25 cellular contexts compared by ENCODE assay signal in the genomic region with DNA sequence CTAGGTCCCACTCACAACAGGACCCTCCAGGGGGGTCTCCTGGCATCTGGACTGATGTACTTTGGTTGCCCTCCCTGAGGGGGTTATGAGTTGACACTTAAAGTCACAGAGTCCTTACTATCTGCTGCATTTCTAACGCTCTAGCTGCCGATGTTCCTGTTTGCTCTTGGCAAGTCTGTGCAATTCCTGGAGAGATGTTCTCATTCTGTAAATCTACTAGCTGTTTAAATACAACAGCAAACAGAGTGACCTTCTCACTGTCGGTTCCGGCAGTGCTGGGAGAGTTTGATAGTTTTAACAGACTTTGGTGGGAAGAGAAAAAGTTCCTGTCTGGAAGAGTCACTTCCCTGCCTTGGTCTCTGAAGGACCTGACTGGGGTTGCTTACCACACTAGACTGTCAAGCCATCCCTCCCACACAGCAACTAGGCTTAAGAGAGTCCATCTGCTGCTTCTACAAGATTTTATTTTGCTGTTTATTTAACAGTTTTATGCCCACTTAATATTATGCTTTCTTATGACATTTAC.
A peak's percentile ranks its signal among the peaks of the same experiment; 100 is the strongest.
DNase-seq lines count a peak whose midpoint lies in the region; ATAC-seq, FAIRE-seq and TF ChIP-seq lines count a peak whose summit lies in the region.
"Had no signal": no experiment of that assay in that cellular context is flagged by ENCODE, and none has a peak within 500 bp of the region (broad histone marks: within the 10 kb centered on the region; RNA-seq: fewer than 3 reads in every experiment).

No MANE protein-coding gene starts in this region.

- H3K4me3 ChIP-seq in right lobe of liver (no peak overlapping the region), HepG2 (replicated peaks in 1 of 3; ENCODE audit: insufficient read depth in 1 of 3, low read depth in 2 of 3, low read length in 3 of 3) (no peak overlapping the region), smooth muscle cell (no peak overlapping the region)
- H3K4me3 ChIP-seq: A549; BLaER1 treated with 17β-estradiol and CSF1 and Interleukin-3, amounts not matched to agents 10 nM and 100 nM; GM23338 had no signal

- H3K36me3 Mint-ChIP-seq in activated T-cell treated with anti-CD3 and anti-CD28 coated beads, Interleukin-2, amount 50 U/mL, for 4 hours (ENCODE audit: insufficient read depth): no peaks in the 10 kb centered on the region
- H3K36me3 Mint-ChIP-seq: CD14-positive monocyte; CD8-positive, alpha-beta memory T cell had no signal

- CTCF ChIA-PET in HepG2 (lab: Yijun Ruan, JAX; ENCODE audit: low intra/inter-chr PET ratio, low total read pairs): no interaction called here

- intact Hi-C loops in right lobe of liver (cut with DNase I) (loop anchor here in 1 of 2 donors (10.0 kb wide), 1 partner anchor 227 kb away; no protein-coding TSS in a partner anchor), HepG2 (cut with micrococcal nuclease; ENCODE audit: unreplicated experiment) (no loop called here)

- TF ChIP-seq CTCF in right lobe of liver (IDR thresholded peaks at IDR 0.05) (no peak), HepG2 (CRISPR knock-in tag; IDR thresholded peaks at IDR 0.05) (no peak), smooth muscle cell (IDR thresholded peaks at IDR 0.05; ENCODE audit: borderline replicate concordance, insufficient read depth, poor library complexity, severe bottlenecking) (no peak)

- H3K79me2 ChIP-seq in HepG2 (ENCODE audit: insufficient read depth, low read length) (no peaks in the 10 kb centered on the region), smooth muscle cell (ENCODE audit: low read depth) (no peaks in the 10 kb centered on the region)

- H3K4me2 ChIP-seq in HepG2 (ENCODE audit: low read depth, low read length): no peak overlapping the region
- H3K4me2 ChIP-seq in smooth muscle cell: no peak overlapping the region
- H3K4me2 ChIP-seq: A549; BLaER1 treated with 17β-estradiol and CSF1 and Interleukin-3, amounts not matched to agents 10 nM and 100 nM; GM23338 had no signal

- no peaks in the 10 kb centered on the region for H3K4me1 Mint-ChIP-seq in activated T-cell treated with anti-CD3 and anti-CD28 coated beads, Interleukin-2, amount 50 U/mL, for 4 hours (ENCODE audit: low read depth)
- H3K4me1 Mint-ChIP-seq: CD14-positive monocyte; CD8-positive, alpha-beta memory T cell had no signal

- TF ChIP-seq EP300 in HepG2 (IDR thresholded peaks at IDR 0.05; ENCODE audit: low read depth in 2 of 2, low read length in 2 of 2) (no peak), HepG2 (CRISPR knock-in tag; IDR thresholded peaks at IDR 0.05; ENCODE audit: borderline replicate concordance) (no peak)

- POLR2A ChIA-PET in HepG2 (lab: Yijun Ruan, JAX): no interaction called here

- TF ChIP-seq RAD21 in HepG2 (CRISPR knock-in tag; IDR thresholded peaks at IDR 0.05): no peak

- WGBS in right lobe of liver (ENCODE audit: insufficient coverage, low coverage, low lambda C conversion rate, missing lambda C conversion rate): 28% methylated on average over 4 of the region's 4 CpGs
- WGBS in HepG2 (ENCODE audit: low lambda C conversion rate): 2% methylated on average over 4 of the region's 4 CpGs
- WGBS in smooth muscle cell (ENCODE audit: low lambda C conversion rate): 56% methylated on average over 4 of the region's 4 CpGs

- FAIRE-seq in HepG2 (lab: Jason Lieb, UNC): no peak
- FAIRE-seq: A549, GM12891, GM18507 had no signal

- H3K27ac ChIP-seq in right lobe of liver (no peak overlapping the region), HepG2 (ENCODE audit: extremely low read length, insufficient read depth, low read length) (no peak overlapping the region), smooth muscle cell (ENCODE audit: low read depth) (no peak overlapping the region)
- H3K27ac ChIP-seq: A549; BLaER1 treated with 17β-estradiol and CSF1 and Interleukin-3, amounts not matched to agents 10 nM and 100 nM had no signal

- H3K9ac ChIP-seq in HepG2 (ENCODE audit: insufficient read depth, low read depth, low read length) (no peak overlapping the region), smooth muscle cell (ENCODE audit: low read depth) (no peak overlapping the region)
- H3K9ac ChIP-seq: BLaER1 treated with 17β-estradiol and CSF1 and Interleukin-3, amounts not matched to agents 10 nM and 100 nM had no signal

- H3K36me3 ChIP-seq in right lobe of liver: no peaks in the 10 kb centered on the region
- no peaks in the 10 kb centered on the region for H3K36me3 ChIP-seq in HepG2 (replicated peaks in 1 of 2; ENCODE audit: control insufficient read depth in 1 of 2, insufficient read depth in 2 of 2, low read length in 2 of 2)
- H3K36me3 ChIP-seq in smooth muscle cell (ENCODE audit: low read depth): no peaks in the 10 kb centered on the region
- H3K36me3 ChIP-seq: BE2C; BLaER1 treated with 17β-estradiol and CSF1 and Interleukin-3, amounts not matched to agents 10 nM and 100 nM had no signal

- no peaks in the 10 kb centered on the region for H4K20me1 ChIP-seq in HepG2 (ENCODE audit: insufficient read depth, low read length)
- no peaks in the 10 kb centered on the region for H4K20me1 ChIP-seq in smooth muscle cell (ENCODE audit: low read depth)
- H4K20me1 ChIP-seq: BLaER1 treated with 17β-estradiol and CSF1 and Interleukin-3, amounts not matched to agents 10 nM and 100 nM had no signal

- no peaks in the 10 kb centered on the region for H3K9me3 Mint-ChIP-seq in activated T-cell treated with anti-CD3 and anti-CD28 coated beads, Interleukin-2, amount 50 U/mL, for 4 hours
- H3K9me3 Mint-ChIP-seq: CD14-positive monocyte; CD4-positive, alpha-beta T cell; CD8-positive, alpha-beta memory T cell; GM23338; H9 had no signal

- peaks cover 21% of the 10 kb centered on the region for H3K27me3 Mint-ChIP-seq in activated T-cell treated with anti-CD3 and anti-CD28 coated beads, Interleukin-2, amount 50 U/mL, for 4 hours (ENCODE audit: low read depth)

- BruUV-seq in HepG2 (replicated peaks; lab: Mats Ljungman, UMichigan): no TSS peak

- H3F3A ChIP-seq in smooth muscle cell (ENCODE audit: low read depth): peaks cover 1% of the 10 kb centered on the region

- H3K4me3 Mint-ChIP-seq in activated T-cell treated with anti-CD3 and anti-CD28 coated beads, Interleukin-2, amount 50 U/mL, for 4 hours: no peak overlapping the region
- H3K4me3 Mint-ChIP-seq: CD14-positive monocyte; CD4-positive, alpha-beta T cell; CD8-positive, alpha-beta memory T cell; GM23338; H9 had no signal

- H3K27me3 ChIP-seq in right lobe of liver: no peaks in the 10 kb centered on the region
- no peaks in the 10 kb centered on the region; a peak in 1 of 5 replicates for H3K27me3 ChIP-seq in HepG2 (ENCODE audit: control insufficient read depth in 1 of 2, insufficient read depth in 2 of 2, low read length in 2 of 2)
- H3K27me3 ChIP-seq in smooth muscle cell (ENCODE audit: low read depth): no peaks in the 10 kb centered on the region
- H3K27me3 ChIP-seq: BE2C; BLaER1 treated with 17β-estradiol and CSF1 and Interleukin-3, amounts not matched to agents 10 nM and 100 nM had no signal

- no peaks in the 10 kb centered on the region for H3K4me1 ChIP-seq in right lobe of liver
- no peaks in the 10 kb centered on the region for H3K4me1 ChIP-seq in HepG2 (ENCODE audit: insufficient read depth, low read length)
- H3K4me1 ChIP-seq in smooth muscle cell (ENCODE audit: low read depth): no peaks in the 10 kb centered on the region
- H3K4me1 ChIP-seq: BE2C had no signal

- DNase-seq in right lobe of liver (no peak), HepG2 (ENCODE audit: low spot score) (no peak), left kidney (ENCODE audit: low read depth, low spot score) (peak; percentile 20), smooth muscle cell (lab: John Stamatoyannopoulos, UW; ENCODE audit: unreplicated experiment) (no peak), COR-L47 (lab: John Stamatoyannopoulos, UW) (no peak)
- no peak for DNase-seq in activated T-cell treated with anti-CD3 and anti-CD28 coated beads, Interleukin-2, amount 50 U/mL, for 4 hours
- DNase-seq: 8988T; ACHN; AML-193; BE2C; Calu3; CD4-positive, alpha-beta T cell; CD8-positive, alpha-beta memory T cell; DMS53; DMS79 treated with DMSO at 0.1 percent for 48 hours; GF-D8; H9 had no signal

- ATAC-seq in right lobe of liver: peak in 3 of 4 donors; percentile 17 to 57 (median 49)
- ATAC-seq in HepG2: no peak
- ATAC-seq in activated T-cell treated with anti-CD3 and anti-CD28 coated beads, Interleukin-2, amount 50 U/mL, for 4 hours: no peak
- ATAC-seq in HG03108 (IDR thresholded peaks at IDR 0.05; ENCODE audit: unreplicated experiment): no peak
- ATAC-seq: A549, GM23338, HCT116 had no signal

- no peak overlapping the region for H2AFZ ChIP-seq in HepG2 (ENCODE audit: low read length)
- peak overlapping the region; percentile 71 for H2AFZ ChIP-seq in smooth muscle cell (ENCODE audit: low read depth)
- H2AFZ ChIP-seq: GM23338 had no signal

- H3K9me3 ChIP-seq in right lobe of liver (no peaks in the 10 kb centered on the region), HepG2 (ENCODE audit: low read length) (no peaks in the 10 kb centered on the region), smooth muscle cell (replicated peaks; ENCODE audit: low read depth) (no peaks in the 10 kb centered on the region)
- H3K9me3 ChIP-seq: A549; BE2C; BLaER1 treated with 17β-estradiol and CSF1 and Interleukin-3, amounts not matched to agents 10 nM and 100 nM had no signal

- in situ Hi-C loops in HepG2 (cut with HindIII; ENCODE audit: extremely low pct_ligation_motif_present, low pct_unique_long_range_greater_than_20kb): loop anchor here (10.0 to 25.0 kb wide), 2 partner anchors 227 to 300 kb away; no protein-coding TSS in a partner anchor

- TF ChIP-seq POLR2A in right lobe of liver (IDR thresholded peaks at IDR 0.05) (no peak), HepG2 (IDR thresholded peaks at IDR 0.05; ENCODE audit: insufficient read depth in 1 of 2, low read depth in 2 of 2, low read length in 2 of 2) (no peak)

TF ChIP-seq in HepG2, 621 proteins besides CTCF, POLR2A, EP300 and RAD21 (continues in another document):
- TF ChIP-seq HES4 (CRISPR knock-in tag; IDR thresholded peaks at IDR 0.05; ENCODE audit: borderline replicate concordance) (no peak), ZNF598 (CRISPR knock-in tag; IDR thresholded peaks at IDR 0.05; ENCODE audit: borderline replicate concordance) (no peak), KDM6A (CRISPR knock-in tag; IDR thresholded peaks at IDR 0.05; ENCODE audit: low read depth) (no peak), ZNF75D (CRISPR knock-in tag; IDR thresholded peaks at IDR 0.05; ENCODE audit: borderline replicate concordance) (no peak), ZNF350 (CRISPR knock-in tag; IDR thresholded peaks at IDR 0.05; ENCODE audit: borderline replicate concordance, low read depth) (no peak)
- TF ChIP-seq, protein P1, sequence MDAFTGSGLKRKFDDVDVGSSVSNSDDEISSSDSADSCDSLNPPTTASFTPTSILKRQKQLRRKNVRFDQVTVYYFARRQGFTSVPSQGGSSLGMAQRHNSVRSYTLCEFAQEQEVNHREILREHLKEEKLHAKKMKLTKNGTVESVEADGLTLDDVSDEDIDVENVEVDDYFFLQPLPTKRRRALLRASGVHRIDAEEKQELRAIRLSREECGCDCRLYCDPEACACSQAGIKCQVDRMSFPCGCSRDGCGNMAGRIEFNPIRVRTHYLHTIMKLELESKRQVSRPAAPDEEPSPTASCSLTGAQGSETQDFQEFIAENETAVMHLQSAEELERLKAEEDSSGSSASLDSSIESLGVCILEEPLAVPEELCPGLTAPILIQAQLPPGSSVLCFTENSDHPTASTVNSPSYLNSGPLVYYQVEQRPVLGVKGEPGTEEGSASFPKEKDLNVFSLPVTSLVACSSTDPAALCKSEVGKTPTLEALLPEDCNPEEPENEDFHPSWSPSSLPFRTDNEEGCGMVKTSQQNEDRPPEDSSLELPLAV (CRISPR knock-in tag; conservative IDR thresholded peaks at IDR 0.05; ENCODE audit: low read depth): no peak

Comparison
In these comparisons a context has a peak if more than half of its experiments do, and no peak if none do; other contexts are left out.
1. ATAC-seq: peak in right lobe of liver (3 of 4); none in HepG2 (single experiment), activated T-cell treated with anti-CD3 and anti-CD28 coated beads, Interleukin-2, amount 50 U/mL, for 4 hours (0 of 2) and HG03108 (single experiment).